ENCODE assay signal across 13 cellular contexts in the genomic region with DNA sequence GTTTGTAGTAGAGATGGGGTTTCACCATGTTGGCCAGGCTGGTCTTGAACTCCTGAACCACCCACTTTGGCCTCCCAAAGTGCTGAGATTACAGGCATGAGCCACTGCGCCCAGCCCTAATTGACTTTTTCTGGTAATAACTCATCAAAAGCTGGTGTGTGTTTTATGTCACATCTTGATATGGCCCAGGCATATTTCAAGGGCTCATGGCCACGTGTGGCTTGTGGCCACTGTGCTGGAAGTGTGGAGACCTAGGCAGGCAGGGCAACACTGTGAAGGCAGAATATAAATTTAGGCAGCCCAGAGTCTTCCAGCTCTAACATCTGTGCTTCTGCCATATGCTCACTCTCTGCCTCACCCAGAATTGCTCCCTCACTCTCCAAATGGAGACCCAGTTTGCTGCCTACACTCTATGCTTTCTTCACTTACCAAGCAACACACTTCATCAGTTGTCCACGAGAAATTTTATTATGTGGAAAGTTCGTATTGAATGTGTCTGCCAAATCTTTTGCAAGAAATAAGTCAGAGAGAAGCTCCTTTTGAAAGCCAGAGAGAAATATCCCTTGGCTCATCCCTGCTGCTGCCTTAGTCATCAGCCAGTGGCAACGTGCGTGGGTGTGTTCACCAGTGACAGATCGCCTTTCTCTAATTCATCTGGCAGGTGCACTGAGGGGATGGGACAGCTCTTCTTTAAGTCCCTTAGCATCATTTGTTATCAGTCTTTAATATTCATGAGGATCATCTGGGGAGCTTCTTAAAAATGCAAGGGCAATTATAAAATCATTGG.
DNase-seq lines count a peak whose midpoint lies in the region; ATAC-seq, FAIRE-seq and TF ChIP-seq lines count a peak whose summit lies in the region.
"Had no signal": no experiment of that assay in that cellular context is flagged by ENCODE, and none has a peak within 500 bp of the region (broad histone marks: within the 10 kb centered on the region; RNA-seq: fewer than 3 reads in every experiment).

No MANE protein-coding gene starts in this region.

- H4K8ac ChIP-seq in mesendoderm (ENCODE audit: low read depth, low read length), result no peak overlapping the region

- H3K4me2 ChIP-seq in mesendoderm (ENCODE audit: low read length), result no peak overlapping the region

- TF ChIP-seq CTCF in natural killer cell (IDR thresholded peaks at IDR 0.05) (no peak), lower lobe of right lung (IDR thresholded peaks at IDR 0.05) (no peak), D721Med (IDR thresholded peaks at IDR 0.05; ENCODE audit: insufficient read depth, missing control alignments) (no peak)

- no peak overlapping the region for H3K4ac ChIP-seq in mesendoderm (ENCODE audit: low read depth, low read length)

- H3K4me1 ChIP-seq in lower lobe of right lung, result peaks cover 14% of the 10 kb centered on the region
- H3K4me1 ChIP-seq in mesendoderm (ENCODE audit: control insufficient read depth, low read depth, low read length), result no peaks in the 10 kb centered on the region

- no peaks in the 10 kb centered on the region for H3K79me1 ChIP-seq in mesendoderm (ENCODE audit: low read length)

- no peak overlapping the region for H3K56ac ChIP-seq in mesendoderm (ENCODE audit: low read length)

- H3K9me3 Mint-ChIP-seq in natural killer cell treated with Interleukin-12 subunit alpha and Interleukin-12 subunit beta and Interleukin-15 and Interleukin-18, amount 100 ng/mL, for 72 hours, result no peaks in the 10 kb centered on the region
- H3K9me3 Mint-ChIP-seq in natural killer cell, result no peaks in the 10 kb centered on the region
- no peaks in the 10 kb centered on the region for H3K9me3 Mint-ChIP-seq in activated T-helper 17 cell treated with anti-CD3 and anti-CD28 coated beads, Interleukin-2, amount 50 U/mL, for 72 hours
- H3K9me3 Mint-ChIP-seq: endodermal cell had no signal

- no peaks in the 10 kb centered on the region for H3K36me3 Mint-ChIP-seq in natural killer cell treated with Interleukin-12 subunit alpha and Interleukin-12 subunit beta and Interleukin-15 and Interleukin-18, amount 100 ng/mL, for 72 hours
- no peaks in the 10 kb centered on the region for H3K36me3 Mint-ChIP-seq in natural killer cell
- H3K36me3 Mint-ChIP-seq in activated T-helper 17 cell treated with anti-CD3 and anti-CD28 coated beads, Interleukin-2, amount 50 U/mL, for 72 hours (ENCODE audit: low read depth), result no peaks in the 10 kb centered on the region

- H2BK5ac ChIP-seq in mesendoderm (ENCODE audit: low read length), result no peak overlapping the region

- FAIRE-seq in D721Med (lab: Jason Lieb, UNC), result no peak

- H2BK120ac ChIP-seq in mesendoderm (ENCODE audit: low read depth, low read length), result no peak overlapping the region

- H3K9ac ChIP-seq in mesendoderm (ENCODE audit: low read length), result no peak overlapping the region

- no peaks in the 10 kb centered on the region for H3K27me3 Mint-ChIP-seq in natural killer cell treated with Interleukin-12 subunit alpha and Interleukin-12 subunit beta and Interleukin-15 and Interleukin-18, amount 100 ng/mL, for 72 hours
- peaks cover 4 to 8% of the 10 kb centered on the region in 2 donors for H3K27me3 Mint-ChIP-seq in natural killer cell (ENCODE audit: low read depth in 2 of 2)
- H3K27me3 Mint-ChIP-seq in activated T-helper 17 cell treated with anti-CD3 and anti-CD28 coated beads, Interleukin-2, amount 50 U/mL, for 72 hours, result no peaks in the 10 kb centered on the region

- H3K9me3 ChIP-seq in lower lobe of right lung, result no peaks in the 10 kb centered on the region
- H3K9me3 ChIP-seq: right lobe of liver, SJCRH30, suprapubic skin had no signal

- no peak overlapping the region for H3K18ac ChIP-seq in mesendoderm (ENCODE audit: low read length)

- H2AK5ac ChIP-seq in mesendoderm (ENCODE audit: low read length), result no peak overlapping the region

- DNase-seq in natural killer cell treated with Interleukin-12 subunit alpha and Interleukin-12 subunit beta and Interleukin-15 and Interleukin-18, amount 100 ng/mL, for 72 hours (ENCODE audit: low spot score), result no peak
- DNase-seq in natural killer cell (no peak), lower lobe of right lung (peak; percentile 57), iPS-NIHi11 (ENCODE audit: low spot score) (no peak), D721Med (ENCODE audit: insufficient read length, low spot score) (no peak), mesendoderm (no peak), left lobe of liver (ENCODE audit: low spot score) (no peak)
- DNase-seq: Calu3, endodermal cell, right lobe of liver had no signal

- H3K27ac ChIP-seq in lower lobe of right lung (no peak overlapping the region), mesendoderm (ENCODE audit: low read depth, low read length) (no peak overlapping the region)
- H3K27ac ChIP-seq: right lobe of liver, SJCRH30, suprapubic skin had no signal

- no peak overlapping the region for H4K5ac ChIP-seq in mesendoderm (ENCODE audit: low read length)

- no peaks in the 10 kb centered on the region for H3K36me3 ChIP-seq in lower lobe of right lung
- no peaks in the 10 kb centered on the region for H3K36me3 ChIP-seq in mesendoderm (ENCODE audit: control insufficient read depth, insufficient read depth, low read length)
- H3K36me3 ChIP-seq: right lobe of liver, SJCRH30, suprapubic skin had no signal

- no peak for ATAC-seq in natural killer cell treated with Interleukin-12 subunit alpha and Interleukin-12 subunit beta and Interleukin-15 and Interleukin-18, amount 100 ng/mL, for 72 hours
- ATAC-seq in natural killer cell (no peak), lower lobe of right lung (peak in 1 of 2 donors; percentile 38), left lobe of liver (no peak)
- ATAC-seq in activated T-helper 17 cell treated with anti-CD3 and anti-CD28 coated beads, Interleukin-2, amount 50 U/mL, for 72 hours (replicated peaks), result peak; percentile 53

- no CpG with 5 or more reads among the region's 7 CpGs for WGBS in mesendoderm (ENCODE audit: extremely low coverage, insufficient coverage, low lambda C conversion rate)

- no peak overlapping the region for H3K23ac ChIP-seq in mesendoderm (ENCODE audit: low read length)

- H3K4me3 ChIP-seq in lower lobe of right lung (no peak overlapping the region), mesendoderm (ENCODE audit: low read length) (no peak overlapping the region)
- H3K4me3 ChIP-seq: right lobe of liver, SJCRH30, suprapubic skin had no signal

- no peaks in the 10 kb centered on the region for H3K27me3 ChIP-seq in lower lobe of right lung (ENCODE audit: low read depth)
- H3K27me3 ChIP-seq in mesendoderm (ENCODE audit: insufficient read depth, low read length, poor library complexity), result no peaks in the 10 kb centered on the region
- H3K27me3 ChIP-seq: right lobe of liver, SJCRH30, suprapubic skin had no signal

- no peak overlapping the region for H2BK15ac ChIP-seq in mesendoderm (replicated peaks; ENCODE audit: low read depth)

- H3K4me3 Mint-ChIP-seq in natural killer cell treated with Interleukin-12 subunit alpha and Interleukin-12 subunit beta and Interleukin-15 and Interleukin-18, amount 100 ng/mL, for 72 hours, result peak overlapping the region; percentile 6
- no peak overlapping the region for H3K4me3 Mint-ChIP-seq in natural killer cell
- H3K4me3 Mint-ChIP-seq in activated T-helper 17 cell treated with anti-CD3 and anti-CD28 coated beads, Interleukin-2, amount 50 U/mL, for 72 hours, result no peak overlapping the region
- H3K4me3 Mint-ChIP-seq: endodermal cell had no signal

- intact Hi-C loops in natural killer cell (cut with micrococcal nuclease) (no loop called here), lower lobe of right lung (cut with DNase I) (no loop called here)

- H3K79me2 ChIP-seq in mesendoderm (ENCODE audit: control insufficient read depth, insufficient read depth, low read length), result no peaks in the 10 kb centered on the region

- peak overlapping the region; percentile 55 to 64 for H3K27ac Mint-ChIP-seq in natural killer cell treated with Interleukin-12 subunit alpha and Interleukin-12 subunit beta and Interleukin-15 and Interleukin-18, amount 100 ng/mL, for 72 hours
- H3K27ac Mint-ChIP-seq in natural killer cell, result no peak overlapping the region
- peak overlapping the region; percentile 41 for H3K27ac Mint-ChIP-seq in activated T-helper 17 cell treated with anti-CD3 and anti-CD28 coated beads, Interleukin-2, amount 50 U/mL, for 72 hours
- H3K27ac Mint-ChIP-seq: endodermal cell had no signal

- peaks cover 32 to 36% of the 10 kb centered on the region in 2 donors for H3K4me1 Mint-ChIP-seq in natural killer cell treated with Interleukin-12 subunit alpha and Interleukin-12 subunit beta and Interleukin-15 and Interleukin-18, amount 100 ng/mL, for 72 hours (ENCODE audit: low read depth in 2 of 2)
- peaks cover 32 to 45% of the 10 kb centered on the region in 2 donors for H3K4me1 Mint-ChIP-seq in natural killer cell
- H3K4me1 Mint-ChIP-seq in activated T-helper 17 cell treated with anti-CD3 and anti-CD28 coated beads, Interleukin-2, amount 50 U/mL, for 72 hours, result peaks cover 16% of the 10 kb centered on the region

Comparison
In these comparisons a context has a peak if more than half of its experiments do, and no peak if none do; other contexts are left out.
1. H3K27ac Mint-ChIP-seq: peak in natural killer cell treated with Interleukin-12 subunit alpha and Interleukin-12 subunit beta and Interleukin-15 and Interleukin-18, amount 100 ng/mL, for 72 hours (2 of 2) and activated T-helper 17 cell treated with anti-CD3 and anti-CD28 coated beads, Interleukin-2, amount 50 U/mL, for 72 hours (single experiment); none in natural killer cell (0 of 2).